Comparison of ENCODE assay signal across 2 cellular contexts in genomic region chr14:69277356-69277755, GRCh38. TPM values are rescaled to one million over a fixed set of nuclear protein-coding genes. Genes with fewer than 3 reads are reported as not detected.
"Had no signal": no experiment of that assay in that cellular context is flagged by ENCODE, and none has a peak within 500 bp of the region (broad histone marks: within the 10 kb centered on the region; RNA-seq: fewer than 3 reads in every experiment).

No MANE protein-coding gene starts in this region.

RNA-seq across cellular contexts. Expression of gene GALNT16, which starts 17.4 kb away (rescaled TPM):
- total RNA-seq: naive thymus-derived CD8-positive, alpha-beta T cell; natural killer cell had no signal
